Comparison of ENCODE assay signal across 1 cellular context in the genomic region with DNA sequence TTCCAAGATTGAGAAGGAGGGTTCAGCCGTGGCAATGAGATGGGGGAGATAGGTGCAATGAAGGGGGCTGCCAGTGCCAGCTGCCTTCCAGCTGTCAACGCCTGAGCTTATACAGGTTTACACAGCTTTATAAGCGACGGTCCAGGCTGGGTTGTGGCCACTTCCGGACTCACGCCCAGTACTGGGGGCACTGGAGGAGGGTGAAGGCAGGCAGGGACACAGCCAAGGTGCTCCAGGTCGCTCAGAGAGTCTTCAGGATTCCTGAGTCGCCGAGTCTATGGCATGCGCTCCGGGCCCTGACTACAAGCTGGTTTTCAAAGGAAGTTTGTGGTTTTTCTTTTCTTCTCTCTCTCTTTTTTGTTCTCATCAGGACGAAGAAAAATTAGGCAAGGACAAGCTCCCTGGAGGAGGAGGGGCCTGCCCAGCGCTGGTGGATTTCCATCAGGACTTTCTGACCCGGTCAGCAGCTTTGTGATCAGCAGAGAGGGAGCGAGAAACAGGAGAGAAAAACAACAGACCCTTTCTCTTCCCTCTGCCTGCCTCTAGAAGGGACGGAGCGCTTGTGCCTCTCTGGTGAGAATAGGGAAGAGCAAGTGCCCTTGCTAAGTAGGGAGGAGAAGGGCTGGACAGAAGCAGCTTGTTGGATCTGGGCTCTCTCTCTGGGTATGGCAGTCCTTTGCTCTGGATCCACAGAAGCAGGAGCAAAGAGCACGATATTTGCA.
TF ChIP-seq lines count a peak whose summit lies in the region.

A gene with protein sequence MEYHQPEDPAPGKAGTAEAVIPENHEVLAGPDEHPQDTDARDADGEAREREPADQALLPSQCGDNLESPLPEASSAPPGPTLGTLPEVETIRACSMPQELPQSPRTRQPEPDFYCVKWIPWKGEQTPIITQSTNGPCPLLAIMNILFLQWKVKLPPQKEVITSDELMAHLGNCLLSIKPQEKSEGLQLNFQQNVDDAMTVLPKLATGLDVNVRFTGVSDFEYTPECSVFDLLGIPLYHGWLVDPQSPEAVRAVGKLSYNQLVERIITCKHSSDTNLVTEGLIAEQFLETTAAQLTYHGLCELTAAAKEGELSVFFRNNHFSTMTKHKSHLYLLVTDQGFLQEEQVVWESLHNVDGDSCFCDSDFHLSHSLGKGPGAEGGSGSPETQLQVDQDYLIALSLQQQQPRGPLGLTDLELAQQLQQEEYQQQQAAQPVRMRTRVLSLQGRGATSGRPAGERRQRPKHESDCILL (minus strand): TSS at position 572 of the 722 bp plus-strand sequence. CDS start 4,285 bp downstream, outside the sequence.

TF ChIP-seq in K562, 482 proteins besides CTCF, POLR2A, EP300 and RAD21 (continued from another document and continues in another):
- TF ChIP-seq, protein P1, sequence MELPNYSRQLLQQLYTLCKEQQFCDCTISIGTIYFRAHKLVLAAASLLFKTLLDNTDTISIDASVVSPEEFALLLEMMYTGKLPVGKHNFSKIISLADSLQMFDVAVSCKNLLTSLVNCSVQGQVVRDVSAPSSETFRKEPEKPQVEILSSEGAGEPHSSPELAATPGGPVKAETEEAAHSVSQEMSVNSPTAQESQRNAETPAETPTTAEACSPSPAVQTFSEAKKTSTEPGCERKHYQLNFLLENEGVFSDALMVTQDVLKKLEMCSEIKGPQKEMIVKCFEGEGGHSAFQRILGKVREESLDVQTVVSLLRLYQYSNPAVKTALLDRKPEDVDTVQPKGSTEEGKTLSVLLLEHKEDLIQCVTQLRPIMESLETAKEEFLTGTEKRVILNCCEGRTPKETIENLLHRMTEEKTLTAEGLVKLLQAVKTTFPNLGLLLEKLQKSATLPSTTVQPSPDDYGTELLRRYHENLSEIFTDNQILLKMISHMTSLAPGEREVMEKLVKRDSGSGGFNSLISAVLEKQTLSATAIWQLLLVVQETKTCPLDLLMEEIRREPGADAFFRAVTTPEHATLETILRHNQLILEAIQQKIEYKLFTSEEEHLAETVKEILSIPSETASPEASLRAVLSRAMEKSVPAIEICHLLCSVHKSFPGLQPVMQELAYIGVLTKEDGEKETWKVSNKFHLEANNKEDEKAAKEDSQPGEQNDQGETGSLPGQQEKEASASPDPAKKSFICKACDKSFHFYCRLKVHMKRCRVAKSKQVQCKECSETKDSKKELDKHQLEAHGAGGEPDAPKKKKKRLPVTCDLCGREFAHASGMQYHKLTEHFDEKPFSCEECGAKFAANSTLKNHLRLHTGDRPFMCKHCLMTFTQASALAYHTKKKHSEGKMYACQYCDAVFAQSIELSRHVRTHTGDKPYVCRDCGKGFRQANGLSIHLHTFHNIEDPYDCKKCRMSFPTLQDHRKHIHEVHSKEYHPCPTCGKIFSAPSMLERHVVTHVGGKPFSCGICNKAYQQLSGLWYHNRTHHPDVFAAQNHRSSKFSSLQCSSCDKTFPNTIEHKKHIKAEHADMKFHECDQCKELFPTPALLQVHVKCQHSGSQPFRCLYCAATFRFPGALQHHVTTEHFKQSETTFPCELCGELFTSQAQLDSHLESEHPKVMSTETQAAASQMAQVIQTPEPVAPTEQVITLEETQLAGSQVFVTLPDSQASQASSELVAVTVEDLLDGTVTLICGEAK (IDR thresholded peaks at IDR 0.05): peak; percentile 32; the same call in 1 of the 2 replicates
- TF ChIP-seq, protein P1 (CRISPR knock-in tag; IDR thresholded peaks at IDR 0.05): no peak
- TF ChIP-seq FOXK2 (conservative IDR thresholded peaks at IDR 0.05 in 1 of 2, IDR thresholded peaks at IDR 0.05 in 1 of 2; ENCODE audit: low read depth in 2 of 2) (no peak), ZNF197 (CRISPR knock-in tag; IDR thresholded peaks at IDR 0.05; ENCODE audit: low read depth) (no peak), ZNF75A (CRISPR knock-in tag; IDR thresholded peaks at IDR 0.05) (no peak), SRF (CRISPR knock-in tag; IDR thresholded peaks at IDR 0.05) (peak in 1 of 2 experiments; percentile 76; a peak in 1 of 4 replicates), PTTG1 (tag; IDR thresholded peaks at IDR 0.05; ENCODE audit: low read depth) (no peak), HCFC1 (IDR thresholded peaks at IDR 0.05; ENCODE audit: low read depth, low read length) (no peak), NFIX (CRISPR knock-in tag; IDR thresholded peaks at IDR 0.05; ENCODE audit: low read depth) (no peak), ZNF586 (CRISPR knock-in tag; conservative IDR thresholded peaks at IDR 0.05) (no peak; the same call in 1 of the 2 replicates), BCL6 (CRISPR knock-in tag; IDR thresholded peaks at IDR 0.05) (no peak), PPARD (CRISPR knock-in tag; IDR thresholded peaks at IDR 0.05) (no peak), RBM17 (IDR thresholded peaks at IDR 0.05; ENCODE audit: borderline replicate concordance, low read depth, low read length) (no peak), BHLHE40 (IDR thresholded peaks at IDR 0.05; ENCODE audit: low read length) (no peak; the same call in 1 of the 2 replicates), ZBTB7A (IDR thresholded peaks at IDR 0.05; ENCODE audit: borderline replicate concordance, control insufficient read depth, low read depth, low read length) (no peak), ZNF707 (CRISPR knock-in tag; conservative IDR thresholded peaks at IDR 0.05) (no peak), ASH1L (IDR thresholded peaks at IDR 0.05; ENCODE audit: borderline replicate concordance, low read depth, partially characterized antibody) (no peak), PRPF4 (IDR thresholded peaks at IDR 0.05; ENCODE audit: insufficient read depth, low read depth, low read length, poor library complexity, severe bottlenecking) (no peak), NBN (IDR thresholded peaks at IDR 0.05; ENCODE audit: low read depth) (peak; percentile 29; the same call in 1 of the 2 replicates), ZNF316 (IDR thresholded peaks at IDR 0.05) (0 out of 2 replicates have a peak, but pooled peaks have one; percentile 22), DIDO1 (tag; IDR thresholded peaks at IDR 0.05; ENCODE audit: low read depth) (no peak), FUS (optimal IDR thresholded peaks at IDR 0.05; ENCODE audit: low read depth, low read length) (no peak)
- TF ChIP-seq, protein P2, sequence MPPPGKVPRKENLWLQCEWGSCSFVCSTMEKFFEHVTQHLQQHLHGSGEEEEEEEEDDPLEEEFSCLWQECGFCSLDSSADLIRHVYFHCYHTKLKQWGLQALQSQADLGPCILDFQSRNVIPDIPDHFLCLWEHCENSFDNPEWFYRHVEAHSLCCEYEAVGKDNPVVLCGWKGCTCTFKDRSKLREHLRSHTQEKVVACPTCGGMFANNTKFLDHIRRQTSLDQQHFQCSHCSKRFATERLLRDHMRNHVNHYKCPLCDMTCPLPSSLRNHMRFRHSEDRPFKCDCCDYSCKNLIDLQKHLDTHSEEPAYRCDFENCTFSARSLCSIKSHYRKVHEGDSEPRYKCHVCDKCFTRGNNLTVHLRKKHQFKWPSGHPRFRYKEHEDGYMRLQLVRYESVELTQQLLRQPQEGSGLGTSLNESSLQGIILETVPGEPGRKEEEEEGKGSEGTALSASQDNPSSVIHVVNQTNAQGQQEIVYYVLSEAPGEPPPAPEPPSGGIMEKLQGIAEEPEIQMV (tag; conservative IDR thresholded peaks at IDR 0.05; ENCODE audit: low read depth): no peak
- TF ChIP-seq, protein P3, sequence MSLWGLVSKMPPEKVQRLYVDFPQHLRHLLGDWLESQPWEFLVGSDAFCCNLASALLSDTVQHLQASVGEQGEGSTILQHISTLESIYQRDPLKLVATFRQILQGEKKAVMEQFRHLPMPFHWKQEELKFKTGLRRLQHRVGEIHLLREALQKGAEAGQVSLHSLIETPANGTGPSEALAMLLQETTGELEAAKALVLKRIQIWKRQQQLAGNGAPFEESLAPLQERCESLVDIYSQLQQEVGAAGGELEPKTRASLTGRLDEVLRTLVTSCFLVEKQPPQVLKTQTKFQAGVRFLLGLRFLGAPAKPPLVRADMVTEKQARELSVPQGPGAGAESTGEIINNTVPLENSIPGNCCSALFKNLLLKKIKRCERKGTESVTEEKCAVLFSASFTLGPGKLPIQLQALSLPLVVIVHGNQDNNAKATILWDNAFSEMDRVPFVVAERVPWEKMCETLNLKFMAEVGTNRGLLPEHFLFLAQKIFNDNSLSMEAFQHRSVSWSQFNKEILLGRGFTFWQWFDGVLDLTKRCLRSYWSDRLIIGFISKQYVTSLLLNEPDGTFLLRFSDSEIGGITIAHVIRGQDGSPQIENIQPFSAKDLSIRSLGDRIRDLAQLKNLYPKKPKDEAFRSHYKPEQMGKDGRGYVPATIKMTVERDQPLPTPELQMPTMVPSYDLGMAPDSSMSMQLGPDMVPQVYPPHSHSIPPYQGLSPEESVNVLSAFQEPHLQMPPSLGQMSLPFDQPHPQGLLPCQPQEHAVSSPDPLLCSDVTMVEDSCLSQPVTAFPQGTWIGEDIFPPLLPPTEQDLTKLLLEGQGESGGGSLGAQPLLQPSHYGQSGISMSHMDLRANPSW (CRISPR knock-in tag; IDR thresholded peaks at IDR 0.05): no peak
- TF ChIP-seq, protein P4, sequence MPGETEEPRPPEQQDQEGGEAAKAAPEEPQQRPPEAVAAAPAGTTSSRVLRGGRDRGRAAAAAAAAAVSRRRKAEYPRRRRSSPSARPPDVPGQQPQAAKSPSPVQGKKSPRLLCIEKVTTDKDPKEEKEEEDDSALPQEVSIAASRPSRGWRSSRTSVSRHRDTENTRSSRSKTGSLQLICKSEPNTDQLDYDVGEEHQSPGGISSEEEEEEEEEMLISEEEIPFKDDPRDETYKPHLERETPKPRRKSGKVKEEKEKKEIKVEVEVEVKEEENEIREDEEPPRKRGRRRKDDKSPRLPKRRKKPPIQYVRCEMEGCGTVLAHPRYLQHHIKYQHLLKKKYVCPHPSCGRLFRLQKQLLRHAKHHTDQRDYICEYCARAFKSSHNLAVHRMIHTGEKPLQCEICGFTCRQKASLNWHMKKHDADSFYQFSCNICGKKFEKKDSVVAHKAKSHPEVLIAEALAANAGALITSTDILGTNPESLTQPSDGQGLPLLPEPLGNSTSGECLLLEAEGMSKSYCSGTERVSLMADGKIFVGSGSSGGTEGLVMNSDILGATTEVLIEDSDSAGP (CRISPR knock-in tag; IDR thresholded peaks at IDR 0.05): no peak
- TF ChIP-seq, protein P5, sequence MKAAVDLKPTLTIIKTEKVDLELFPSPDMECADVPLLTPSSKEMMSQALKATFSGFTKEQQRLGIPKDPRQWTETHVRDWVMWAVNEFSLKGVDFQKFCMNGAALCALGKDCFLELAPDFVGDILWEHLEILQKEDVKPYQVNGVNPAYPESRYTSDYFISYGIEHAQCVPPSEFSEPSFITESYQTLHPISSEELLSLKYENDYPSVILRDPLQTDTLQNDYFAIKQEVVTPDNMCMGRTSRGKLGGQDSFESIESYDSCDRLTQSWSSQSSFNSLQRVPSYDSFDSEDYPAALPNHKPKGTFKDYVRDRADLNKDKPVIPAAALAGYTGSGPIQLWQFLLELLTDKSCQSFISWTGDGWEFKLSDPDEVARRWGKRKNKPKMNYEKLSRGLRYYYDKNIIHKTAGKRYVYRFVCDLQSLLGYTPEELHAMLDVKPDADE (conservative IDR thresholded peaks at IDR 0.05; ENCODE audit: control insufficient read depth, low read depth, low read length): no peak
- TF ChIP-seq, protein P6, sequence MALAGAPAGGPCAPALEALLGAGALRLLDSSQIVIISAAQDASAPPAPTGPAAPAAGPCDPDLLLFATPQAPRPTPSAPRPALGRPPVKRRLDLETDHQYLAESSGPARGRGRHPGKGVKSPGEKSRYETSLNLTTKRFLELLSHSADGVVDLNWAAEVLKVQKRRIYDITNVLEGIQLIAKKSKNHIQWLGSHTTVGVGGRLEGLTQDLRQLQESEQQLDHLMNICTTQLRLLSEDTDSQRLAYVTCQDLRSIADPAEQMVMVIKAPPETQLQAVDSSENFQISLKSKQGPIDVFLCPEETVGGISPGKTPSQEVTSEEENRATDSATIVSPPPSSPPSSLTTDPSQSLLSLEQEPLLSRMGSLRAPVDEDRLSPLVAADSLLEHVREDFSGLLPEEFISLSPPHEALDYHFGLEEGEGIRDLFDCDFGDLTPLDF (CRISPR knock-in tag; IDR thresholded peaks at IDR 0.05): 0 out of 2 replicates have a peak, but pooled peaks have one; percentile 58
- TF ChIP-seq, protein P7, sequence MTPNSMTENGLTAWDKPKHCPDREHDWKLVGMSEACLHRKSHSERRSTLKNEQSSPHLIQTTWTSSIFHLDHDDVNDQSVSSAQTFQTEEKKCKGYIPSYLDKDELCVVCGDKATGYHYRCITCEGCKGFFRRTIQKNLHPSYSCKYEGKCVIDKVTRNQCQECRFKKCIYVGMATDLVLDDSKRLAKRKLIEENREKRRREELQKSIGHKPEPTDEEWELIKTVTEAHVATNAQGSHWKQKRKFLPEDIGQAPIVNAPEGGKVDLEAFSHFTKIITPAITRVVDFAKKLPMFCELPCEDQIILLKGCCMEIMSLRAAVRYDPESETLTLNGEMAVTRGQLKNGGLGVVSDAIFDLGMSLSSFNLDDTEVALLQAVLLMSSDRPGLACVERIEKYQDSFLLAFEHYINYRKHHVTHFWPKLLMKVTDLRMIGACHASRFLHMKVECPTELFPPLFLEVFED (CRISPR knock-in tag; conservative IDR thresholded peaks at IDR 0.05): no peak
- TF ChIP-seq, protein P8, sequence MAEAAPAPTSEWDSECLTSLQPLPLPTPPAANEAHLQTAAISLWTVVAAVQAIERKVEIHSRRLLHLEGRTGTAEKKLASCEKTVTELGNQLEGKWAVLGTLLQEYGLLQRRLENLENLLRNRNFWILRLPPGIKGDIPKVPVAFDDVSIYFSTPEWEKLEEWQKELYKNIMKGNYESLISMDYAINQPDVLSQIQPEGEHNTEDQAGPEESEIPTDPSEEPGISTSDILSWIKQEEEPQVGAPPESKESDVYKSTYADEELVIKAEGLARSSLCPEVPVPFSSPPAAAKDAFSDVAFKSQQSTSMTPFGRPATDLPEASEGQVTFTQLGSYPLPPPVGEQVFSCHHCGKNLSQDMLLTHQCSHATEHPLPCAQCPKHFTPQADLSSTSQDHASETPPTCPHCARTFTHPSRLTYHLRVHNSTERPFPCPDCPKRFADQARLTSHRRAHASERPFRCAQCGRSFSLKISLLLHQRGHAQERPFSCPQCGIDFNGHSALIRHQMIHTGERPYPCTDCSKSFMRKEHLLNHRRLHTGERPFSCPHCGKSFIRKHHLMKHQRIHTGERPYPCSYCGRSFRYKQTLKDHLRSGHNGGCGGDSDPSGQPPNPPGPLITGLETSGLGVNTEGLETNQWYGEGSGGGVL (CRISPR knock-in tag; IDR thresholded peaks at IDR 0.05): no peak
